Comparison of ENCODE assay signal across 30 cellular contexts in the genomic region with DNA sequence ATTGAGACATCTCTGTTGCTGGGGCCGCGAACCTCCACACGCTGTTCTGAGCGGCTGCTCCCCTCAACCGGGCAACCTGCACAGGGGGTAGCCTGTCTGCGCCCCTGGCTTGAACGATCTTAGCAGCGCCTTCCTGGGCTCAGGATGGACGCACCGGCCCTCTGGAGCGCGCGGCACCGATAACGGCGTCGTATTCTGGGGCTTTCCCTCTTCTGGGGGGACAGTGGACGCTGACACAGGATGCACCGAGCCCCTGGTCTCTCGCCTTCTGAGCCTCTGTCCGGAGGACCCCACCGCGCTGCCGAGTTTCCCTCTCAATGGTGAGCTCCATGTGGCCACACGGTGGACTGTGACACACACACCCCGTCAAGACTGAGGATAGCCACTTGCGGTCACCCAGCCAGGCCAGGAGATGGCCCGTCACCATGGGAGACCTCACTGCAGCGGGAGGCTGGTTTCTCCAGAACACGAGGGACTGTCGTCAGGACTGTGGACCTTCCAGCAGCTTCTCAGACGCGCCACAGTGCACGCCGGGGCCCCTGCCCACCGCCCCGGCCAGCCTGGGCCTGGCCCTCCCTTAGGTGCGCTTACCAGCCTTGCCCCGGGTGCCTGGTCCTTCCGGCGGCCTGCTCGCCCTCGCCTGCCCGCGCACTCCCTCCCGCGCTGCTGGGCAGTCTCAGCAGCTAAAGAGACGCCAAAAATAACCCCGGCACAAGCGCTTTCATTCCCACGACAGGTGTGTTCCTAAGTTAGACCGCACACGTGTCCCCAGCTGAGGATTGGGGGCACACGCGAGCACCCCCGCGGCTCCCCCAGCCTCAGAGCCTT. TPM values are rescaled to one million over a fixed set of nuclear protein-coding genes. Genes with fewer than 3 reads are reported as not detected.
"Had no signal": no experiment of that assay in that cellular context is flagged by ENCODE, and none has a peak within 500 bp of the region (broad histone marks: within the 10 kb centered on the region; RNA-seq: fewer than 3 reads in every experiment).

No MANE protein-coding gene starts in this region.

- H3K4me1 ChIP-seq: neural progenitor cell, pancreas, suprapubic skin, thyroid gland had no signal

- H3K9me3 ChIP-seq: heart left ventricle, mucosa of descending colon, pancreas, suprapubic skin, thyroid gland had no signal

- H3K36me3 Mint-ChIP-seq: natural killer cell, neural progenitor cell, type B pancreatic cell had no signal

- H3K4me3 ChIP-seq: coronary artery, heart left ventricle, mucosa of descending colon, neural progenitor cell, pancreas, suprapubic skin, thyroid gland had no signal

- H3K4me2 ChIP-seq: neural progenitor cell had no signal

- FAIRE-seq: endothelial cell of umbilical vein, pancreas, small intestine, urothelium cell line had no signal

- H3K36me3 ChIP-seq: neural progenitor cell, thyroid gland had no signal

- H2AFZ ChIP-seq: neural progenitor cell had no signal

- H3K4me3 Mint-ChIP-seq: endodermal cell, natural killer cell, neural progenitor cell, type B pancreatic cell had no signal

- H3K27me3 ChIP-seq: heart left ventricle, neural progenitor cell, pancreas, thyroid gland had no signal

- H3K9ac ChIP-seq: neural progenitor cell had no signal

- DNase-seq: effector CD4-positive, alpha-beta T cell; endodermal cell; erythroblast; foreskin melanocyte; heart left ventricle; hippocampal formation; left colon; mammary epithelial cell; mucosa of descending colon; natural killer cell; occipital lobe; pancreas; small intestine; stimulated activated CD4-positive, alpha-beta T cell treated with anti-CD3 and anti-CD28 coated beads, Interleukin-12 subunit alpha, Interleukin-12 subunit beta, amount 100 ng/mL, for 4 hours; stimulated activated naive CD8-positive, alpha-beta T cell treated with anti-CD3 and anti-CD28 coated beads, Interleukin-15, Interleukin-2, amounts not matched to agents 100 U/mL and 50 U/mL, for 24 hours; thyroid gland had no signal

- H3K27ac ChIP-seq: coronary artery, heart left ventricle, neural progenitor cell, pancreas, suprapubic skin, thyroid gland had no signal

- H3K9me3 Mint-ChIP-seq: endodermal cell, natural killer cell, neural progenitor cell, type B pancreatic cell had no signal

- ATAC-seq: left colon; mucosa of descending colon; natural killer cell; pancreas; sciatic nerve; stimulated activated naive CD8-positive, alpha-beta T cell treated with anti-CD3 and anti-CD28 coated beads, Interleukin-15, Interleukin-2, amounts not matched to agents 100 U/mL and 50 U/mL, for 24 hours had no signal

- H3K4me1 Mint-ChIP-seq: endodermal cell, natural killer cell, neural progenitor cell had no signal

- H3K27me3 Mint-ChIP-seq: progenitor cell of endocrine pancreas, type B pancreatic cell had no signal

- H3K27ac Mint-ChIP-seq: endodermal cell, natural killer cell, neural progenitor cell, progenitor cell of endocrine pancreas, type B pancreatic cell had no signal

RNA-seq across cellular contexts. Expression of gene PABPN1L, which starts 30.0 kb away (rescaled TPM):
- total RNA-seq: chondrocyte, dermis microvascular lymphatic vessel endothelial cell, endodermal cell, endothelial cell of umbilical vein, glomerular endothelial cell, heart left ventricle, kidney epithelial cell, left colon, lower leg skin, mammary epithelial cell, mucosa of descending colon, occipital lobe, renal cortical epithelial cell, sciatic nerve, suprapubic skin, thyroid gland had no signal
- polyA plus RNA-seq: endothelial cell of umbilical vein, heart left ventricle, mammary epithelial cell, small intestine had no signal
